ENCODE assay signal across 1 cellular context in the genomic region with DNA sequence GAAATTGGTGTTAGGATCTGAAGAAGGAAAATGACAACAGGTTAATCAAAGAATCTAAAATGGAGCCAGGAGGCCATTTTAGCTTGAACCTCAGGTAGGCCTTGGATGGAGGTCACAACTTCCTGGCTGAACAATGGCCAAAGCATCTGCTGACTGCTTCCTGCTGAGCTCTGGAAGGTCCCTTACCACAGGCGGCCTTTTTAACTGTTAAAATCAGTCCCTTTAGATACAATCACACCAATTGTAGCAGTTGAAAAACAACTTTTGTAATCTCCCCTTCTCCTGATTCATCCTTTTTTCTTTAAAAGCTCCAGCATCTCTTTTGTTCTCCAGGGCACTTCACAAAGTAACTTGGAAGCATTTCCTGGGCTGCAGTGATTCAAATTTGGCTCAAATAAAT.
TF ChIP-seq lines count a peak whose summit lies in the region.

No MANE protein-coding gene starts in this region.

TF ChIP-seq in GM23338, 12 proteins besides CTCF, POLR2A, EP300 and RAD21 (continued from another document):
- TF ChIP-seq, protein P1, sequence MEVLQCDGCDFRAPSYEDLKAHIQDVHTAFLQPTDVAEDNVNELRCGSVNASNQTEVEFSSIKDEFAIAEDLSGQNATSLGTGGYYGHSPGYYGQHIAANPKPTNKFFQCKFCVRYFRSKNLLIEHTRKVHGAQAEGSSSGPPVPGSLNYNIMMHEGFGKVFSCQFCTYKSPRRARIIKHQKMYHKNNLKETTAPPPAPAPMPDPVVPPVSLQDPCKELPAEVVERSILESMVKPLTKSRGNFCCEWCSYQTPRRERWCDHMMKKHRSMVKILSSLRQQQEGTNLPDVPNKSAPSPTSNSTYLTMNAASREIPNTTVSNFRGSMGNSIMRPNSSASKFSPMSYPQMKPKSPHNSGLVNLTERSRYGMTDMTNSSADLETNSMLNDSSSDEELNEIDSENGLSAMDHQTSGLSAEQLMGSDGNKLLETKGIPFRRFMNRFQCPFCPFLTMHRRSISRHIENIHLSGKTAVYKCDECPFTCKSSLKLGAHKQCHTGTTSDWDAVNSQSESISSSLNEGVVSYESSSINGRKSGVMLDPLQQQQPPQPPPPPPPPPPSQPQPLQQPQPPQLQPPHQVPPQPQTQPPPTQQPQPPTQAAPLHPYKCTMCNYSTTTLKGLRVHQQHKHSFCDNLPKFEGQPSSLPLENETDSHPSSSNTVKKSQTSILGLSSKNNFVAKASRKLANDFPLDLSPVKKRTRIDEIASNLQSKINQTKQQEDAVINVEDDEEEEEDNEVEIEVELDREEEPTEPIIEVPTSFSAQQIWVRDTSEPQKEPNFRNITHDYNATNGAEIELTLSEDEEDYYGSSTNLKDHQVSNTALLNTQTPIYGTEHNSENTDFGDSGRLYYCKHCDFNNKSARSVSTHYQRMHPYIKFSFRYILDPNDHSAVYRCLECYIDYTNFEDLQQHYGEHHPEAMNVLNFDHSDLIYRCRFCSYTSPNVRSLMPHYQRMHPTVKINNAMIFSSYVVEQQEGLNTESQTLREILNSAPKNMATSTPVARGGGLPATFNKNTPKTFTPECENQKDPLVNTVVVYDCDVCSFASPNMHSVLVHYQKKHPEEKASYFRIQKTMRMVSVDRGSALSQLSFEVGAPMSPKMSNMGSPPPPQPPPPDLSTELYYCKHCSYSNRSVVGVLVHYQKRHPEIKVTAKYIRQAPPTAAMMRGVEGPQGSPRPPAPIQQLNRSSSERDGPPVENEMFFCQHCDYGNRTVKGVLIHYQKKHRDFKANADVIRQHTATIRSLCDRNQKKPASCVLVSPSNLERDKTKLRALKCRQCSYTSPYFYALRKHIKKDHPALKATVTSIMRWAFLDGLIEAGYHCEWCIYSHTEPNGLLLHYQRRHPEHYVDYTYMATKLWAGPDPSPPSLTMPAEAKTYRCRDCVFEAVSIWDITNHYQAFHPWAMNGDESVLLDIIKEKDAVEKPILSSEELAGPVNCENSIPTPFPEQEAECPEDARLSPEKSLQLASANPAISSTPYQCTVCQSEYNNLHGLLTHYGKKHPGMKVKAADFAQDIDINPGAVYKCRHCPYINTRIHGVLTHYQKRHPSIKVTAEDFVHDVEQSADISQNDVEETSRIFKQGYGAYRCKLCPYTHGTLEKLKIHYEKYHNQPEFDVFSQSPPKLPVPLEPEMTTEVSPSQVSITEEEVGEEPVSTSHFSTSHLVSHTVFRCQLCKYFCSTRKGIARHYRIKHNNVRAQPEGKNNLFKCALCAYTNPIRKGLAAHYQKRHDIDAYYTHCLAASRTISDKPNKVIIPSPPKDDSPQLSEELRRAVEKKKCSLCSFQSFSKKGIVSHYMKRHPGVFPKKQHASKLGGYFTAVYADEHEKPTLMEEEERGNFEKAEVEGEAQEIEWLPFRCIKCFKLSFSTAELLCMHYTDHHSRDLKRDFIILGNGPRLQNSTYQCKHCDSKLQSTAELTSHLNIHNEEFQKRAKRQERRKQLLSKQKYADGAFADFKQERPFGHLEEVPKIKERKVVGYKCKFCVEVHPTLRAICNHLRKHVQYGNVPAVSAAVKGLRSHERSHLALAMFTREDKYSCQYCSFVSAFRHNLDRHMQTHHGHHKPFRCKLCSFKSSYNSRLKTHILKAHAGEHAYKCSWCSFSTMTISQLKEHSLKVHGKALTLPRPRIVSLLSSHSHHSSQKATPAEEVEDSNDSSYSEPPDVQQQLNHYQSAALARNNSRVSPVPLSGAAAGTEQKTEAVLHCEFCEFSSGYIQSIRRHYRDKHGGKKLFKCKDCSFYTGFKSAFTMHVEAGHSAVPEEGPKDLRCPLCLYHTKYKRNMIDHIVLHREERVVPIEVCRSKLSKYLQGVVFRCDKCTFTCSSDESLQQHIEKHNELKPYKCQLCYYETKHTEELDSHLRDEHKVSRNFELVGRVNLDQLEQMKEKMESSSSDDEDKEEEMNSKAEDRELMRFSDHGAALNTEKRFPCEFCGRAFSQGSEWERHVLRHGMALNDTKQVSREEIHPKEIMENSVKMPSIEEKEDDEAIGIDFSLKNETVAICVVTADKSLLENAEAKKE (CRISPR knock-in tag; IDR thresholded peaks at IDR 0.05), result peak; percentile 100
- TF ChIP-seq STAT1 (IDR thresholded peaks at IDR 0.05; ENCODE audit: unreplicated experiment), result no peak
- no peak for TF ChIP-seq JUNB (IDR thresholded peaks at IDR 0.05; ENCODE audit: unreplicated experiment)
- TF ChIP-seq, protein P2, sequence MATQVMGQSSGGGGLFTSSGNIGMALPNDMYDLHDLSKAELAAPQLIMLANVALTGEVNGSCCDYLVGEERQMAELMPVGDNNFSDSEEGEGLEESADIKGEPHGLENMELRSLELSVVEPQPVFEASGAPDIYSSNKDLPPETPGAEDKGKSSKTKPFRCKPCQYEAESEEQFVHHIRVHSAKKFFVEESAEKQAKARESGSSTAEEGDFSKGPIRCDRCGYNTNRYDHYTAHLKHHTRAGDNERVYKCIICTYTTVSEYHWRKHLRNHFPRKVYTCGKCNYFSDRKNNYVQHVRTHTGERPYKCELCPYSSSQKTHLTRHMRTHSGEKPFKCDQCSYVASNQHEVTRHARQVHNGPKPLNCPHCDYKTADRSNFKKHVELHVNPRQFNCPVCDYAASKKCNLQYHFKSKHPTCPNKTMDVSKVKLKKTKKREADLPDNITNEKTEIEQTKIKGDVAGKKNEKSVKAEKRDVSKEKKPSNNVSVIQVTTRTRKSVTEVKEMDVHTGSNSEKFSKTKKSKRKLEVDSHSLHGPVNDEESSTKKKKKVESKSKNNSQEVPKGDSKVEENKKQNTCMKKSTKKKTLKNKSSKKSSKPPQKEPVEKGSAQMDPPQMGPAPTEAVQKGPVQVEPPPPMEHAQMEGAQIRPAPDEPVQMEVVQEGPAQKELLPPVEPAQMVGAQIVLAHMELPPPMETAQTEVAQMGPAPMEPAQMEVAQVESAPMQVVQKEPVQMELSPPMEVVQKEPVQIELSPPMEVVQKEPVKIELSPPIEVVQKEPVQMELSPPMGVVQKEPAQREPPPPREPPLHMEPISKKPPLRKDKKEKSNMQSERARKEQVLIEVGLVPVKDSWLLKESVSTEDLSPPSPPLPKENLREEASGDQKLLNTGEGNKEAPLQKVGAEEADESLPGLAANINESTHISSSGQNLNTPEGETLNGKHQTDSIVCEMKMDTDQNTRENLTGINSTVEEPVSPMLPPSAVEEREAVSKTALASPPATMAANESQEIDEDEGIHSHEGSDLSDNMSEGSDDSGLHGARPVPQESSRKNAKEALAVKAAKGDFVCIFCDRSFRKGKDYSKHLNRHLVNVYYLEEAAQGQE (IDR thresholded peaks at IDR 0.05; ENCODE audit: unreplicated experiment), result no peak
- TF ChIP-seq NANOG (IDR thresholded peaks at IDR 0.05; ENCODE audit: borderline replicate concordance), result peak; percentile 91
- peak; percentile 98 for TF ChIP-seq ZNF114 (CRISPR knock-in tag; IDR thresholded peaks at IDR 0.05)
TF ChIP-seq in GM23338: peak in this region for 5.
